9 cellular contexts compared by ENCODE assay signal in the genomic region with DNA sequence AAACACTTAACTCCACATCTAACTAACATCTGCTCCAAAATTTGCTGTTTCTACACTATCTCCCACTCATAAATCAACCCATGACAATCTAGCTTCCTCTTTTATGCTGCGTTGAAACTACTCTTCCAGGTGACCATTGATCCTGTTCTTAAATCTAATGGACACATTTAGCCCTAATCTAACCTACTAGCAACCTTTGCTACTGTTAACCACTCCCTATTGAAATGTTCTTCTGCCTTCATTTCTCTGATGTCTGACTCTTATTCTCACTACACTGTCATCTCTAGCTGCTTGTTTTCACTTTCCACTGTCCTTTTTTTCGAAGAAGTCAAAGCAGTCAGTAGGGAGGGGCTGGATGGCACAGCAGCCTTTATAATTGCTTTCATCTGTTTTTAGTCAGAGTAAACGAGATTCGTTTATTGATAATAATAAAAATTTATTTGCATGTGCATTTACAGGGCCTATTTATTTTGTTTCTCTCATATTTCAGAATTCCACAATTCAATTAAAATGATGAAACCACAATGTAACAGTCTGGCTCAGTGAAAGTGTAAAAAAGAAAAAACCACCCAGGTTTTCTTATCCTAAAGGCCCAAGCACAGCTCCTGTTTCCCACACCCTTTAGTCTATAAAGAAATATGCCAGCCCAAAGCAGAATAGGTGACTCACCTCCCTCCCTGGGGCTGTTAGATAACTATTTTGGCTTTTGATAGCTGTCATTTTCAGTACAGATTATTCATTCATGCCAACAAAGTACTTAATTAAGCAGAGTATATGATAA. TPM values are rescaled to one million over a fixed set of nuclear protein-coding genes. Genes with fewer than 3 reads are reported as not detected.
DNase-seq lines count a peak whose midpoint lies in the region; ATAC-seq and TF ChIP-seq lines count a peak whose summit lies in the region.
"Had no signal": no experiment of that assay in that cellular context is flagged by ENCODE, and none has a peak within 500 bp of the region (broad histone marks: within the 10 kb centered on the region; RNA-seq: fewer than 3 reads in every experiment).

No MANE protein-coding gene starts in this region.

- peaks cover 23% of the 10 kb centered on the region for H3K4me1 ChIP-seq in Karpas-422 (ENCODE audit: low read length)
- peaks cover 4 to 33% (median 24%) of the 10 kb centered on the region in 4 donors for H3K4me1 ChIP-seq in transverse colon
- H3K4me1 ChIP-seq in prostate gland (replicated peaks) = no peaks in the 10 kb centered on the region

- in situ Hi-C loops in transverse colon (cut with MboI; ENCODE audit: low pct_ligation_motif_present in 1 of 4, low pct_unique_long_range_greater_than_20kb in 1 of 4, low sequenced_read_pairs in 3 of 4) = no loop called here

- no peaks in the 10 kb centered on the region for H3K9me3 Mint-ChIP-seq in activated naive CD8-positive, alpha-beta T cell treated with anti-CD3 and anti-CD28 coated beads, Interleukin-2, amount 10 ng/mL, durations not matched to agents 7 days and 5 days

- H3K36me3 ChIP-seq in Karpas-422 (ENCODE audit: insufficient read depth, low read length) (no peaks in the 10 kb centered on the region), transverse colon (no peaks in the 10 kb centered on the region), prostate gland (no peaks in the 10 kb centered on the region)

- WGBS in transverse colon (ENCODE audit: low coverage in 1 of 2), 2 donors = 22 to 24% methylated on average over 4 of the region's 4 CpGs
- WGBS in prostate gland = 18% methylated on average over 4 of the region's 4 CpGs

- no peak overlapping the region for H3K27ac Mint-ChIP-seq in activated naive CD8-positive, alpha-beta T cell treated with anti-CD3 and anti-CD28 coated beads, Interleukin-2, amount 10 ng/mL, durations not matched to agents 7 days and 5 days

- TF ChIP-seq POLR2A in transverse colon (IDR thresholded peaks at IDR 0.05) (no peak), prostate gland (IDR thresholded peaks at IDR 0.05) (no peak)

- intact Hi-C loops in transverse colon (cut with DNase I; ENCODE audit: low total_unique reads) (no loop called here), prostate gland (cut with DNase I) (no loop called here)

- no peak overlapping the region for H3K9ac ChIP-seq in Karpas-422 (ENCODE audit: low read length)
- H3K9ac ChIP-seq: parathyroid adenoma had no signal

- H3K4me2 ChIP-seq in Karpas-422 (ENCODE audit: low read depth, low read length, poor library complexity, severe bottlenecking) = peak overlapping the region; percentile 49

- H3K4me1 Mint-ChIP-seq in activated naive CD8-positive, alpha-beta T cell treated with anti-CD3 and anti-CD28 coated beads, Interleukin-2, amount 10 ng/mL, durations not matched to agents 7 days and 5 days = peaks cover 16% of the 10 kb centered on the region

- H3K79me2 ChIP-seq in Karpas-422 (ENCODE audit: low read length) = no peaks in the 10 kb centered on the region

- TF ChIP-seq CTCF in omental fat pad (IDR thresholded peaks at IDR 0.05) (no peak), transverse colon (IDR thresholded peaks at IDR 0.05) (no peak), prostate gland (IDR thresholded peaks at IDR 0.05) (no peak)

- peaks cover 3% of the 10 kb centered on the region; the same call in 1 of the 2 replicates for H4K20me1 ChIP-seq in Karpas-422 (ENCODE audit: insufficient read depth, low read depth, low read length)

- H3K9me2 ChIP-seq in Karpas-422 (replicated peaks; ENCODE audit: insufficient read depth, low read length) = no peaks in the 10 kb centered on the region

- ATAC-seq in GM21825 (IDR thresholded peaks at IDR 0.05; ENCODE audit: unreplicated experiment) (peak; percentile 71), omental fat pad (ENCODE audit: low FRiP score) (peak; percentile 72)
- peak; percentile 54 for ATAC-seq in activated naive CD8-positive, alpha-beta T cell treated with anti-CD3 and anti-CD28 coated beads, Interleukin-2, amount 10 ng/mL, durations not matched to agents 7 days and 5 days (ENCODE audit: low read depth)

- H3K27ac ChIP-seq in Karpas-422 (ENCODE audit: low read length) (no peak overlapping the region), transverse colon (no peak overlapping the region), prostate gland (no peak overlapping the region)
- H3K27ac ChIP-seq: parathyroid adenoma had no signal

- H3K27me3 ChIP-seq in Karpas-422 (ENCODE audit: low read length) (no peaks in the 10 kb centered on the region), transverse colon (no peaks in the 10 kb centered on the region), prostate gland (replicated peaks; ENCODE audit: insufficient read depth) (no peaks in the 10 kb centered on the region)

- H3K36me3 Mint-ChIP-seq in activated naive CD8-positive, alpha-beta T cell treated with anti-CD3 and anti-CD28 coated beads, Interleukin-2, amount 10 ng/mL, durations not matched to agents 7 days and 5 days = peaks cover 16% of the 10 kb centered on the region

- no peaks in the 10 kb centered on the region for H3K9me3 ChIP-seq in Karpas-422 (ENCODE audit: low read length)
- H3K9me3 ChIP-seq in transverse colon = no peaks in the 10 kb centered on the region
- no peaks in the 10 kb centered on the region for H3K9me3 ChIP-seq in prostate gland

- H2AFZ ChIP-seq in Karpas-422 (ENCODE audit: low read length) = no peak overlapping the region
- H2AFZ ChIP-seq: parathyroid adenoma had no signal

- POLR2A ChIA-PET in activated naive CD8-positive, alpha-beta T cell treated with anti-CD3 and anti-CD28 coated beads, Interleukin-2, amount 10 ng/mL, durations not matched to agents 7 days and 5 days (lab: Charles Lee) = no interaction called here

- no peak for TF ChIP-seq EP300 in transverse colon (IDR thresholded peaks at IDR 0.05; ENCODE audit: low read depth)

- H3K4me3 ChIP-seq in Karpas-422 (ENCODE audit: low read length) (no peak overlapping the region), transverse colon (no peak overlapping the region), prostate gland (no peak overlapping the region)

- H3K27me3 Mint-ChIP-seq in activated naive CD8-positive, alpha-beta T cell treated with anti-CD3 and anti-CD28 coated beads, Interleukin-2, amount 10 ng/mL, durations not matched to agents 7 days and 5 days = no peaks in the 10 kb centered on the region

- DNase-seq in DMS 273 (lab: John Stamatoyannopoulos, UW; ENCODE audit: unreplicated experiment) (peak; percentile 5), DMS 273 treated with DMSO at 0.1 percent for 48 hours (lab: John Stamatoyannopoulos, UW) (no peak), Karpas-422 (peak; percentile 64), omental fat pad (ENCODE audit: low spot score) (no peak), transverse colon (no peak), prostate gland (ENCODE audit: low spot score) (no peak)
- DNase-seq in activated naive CD8-positive, alpha-beta T cell treated with anti-CD3 and anti-CD28 coated beads, Interleukin-2, amount 10 ng/mL, durations not matched to agents 7 days and 5 days = no peak

- peak overlapping the region; percentile 7 for H3K4me3 Mint-ChIP-seq in activated naive CD8-positive, alpha-beta T cell treated with anti-CD3 and anti-CD28 coated beads, Interleukin-2, amount 10 ng/mL, durations not matched to agents 7 days and 5 days

RNA-seq across cellular contexts. Expression of a gene that starts 44.9 kb away (rescaled TPM):
- 5.0 and 24.7 TPM in 2 replicates for total RNA-seq in Karpas-422 (2014; rRNA removed; shearing (Covaris generic); ENCODE audit: low replicate concordance)
- 10 to 100 TPM; 36.7 to 38.9 TPM for total RNA-seq in activated naive CD8-positive, alpha-beta T cell treated with anti-CD3 and anti-CD28 coated beads, Interleukin-2, amount 10 ng/mL, durations not matched to agents 7 days and 5 days
- total RNA-seq in omental fat pad (100 to 1,000 TPM in 1 of 4 donors, 10 to 100 TPM in 3; 29.5 to 116 (median 68.4) TPM), transverse colon (100 to 1,000 TPM in 2 of 4 donors, 10 to 100 TPM in 2; 52.7 to 235 (median 104) TPM), prostate gland (10 to 100 TPM; 16.4 to 80.3 TPM)

Comparison
In these comparisons a context has a peak if more than half of its experiments do, and no peak if none do; other contexts are left out.
1. DNase-seq: peak in DMS 273 (single experiment) and Karpas-422 (single experiment); none in DMS 273 treated with DMSO at 0.1 percent for 48 hours (single experiment), activated naive CD8-positive, alpha-beta T cell treated with anti-CD3 and anti-CD28 coated beads, Interleukin-2, amount 10 ng/mL, durations not matched to agents 7 days and 5 days (single experiment), omental fat pad (single experiment), transverse colon (single experiment) and prostate gland (single experiment).
2. Peak in every context shown above with its lines, with median percentiles within 50 percentile points of each other: ATAC-seq.